18 cellular contexts compared by ENCODE assay signal in the genomic region with DNA sequence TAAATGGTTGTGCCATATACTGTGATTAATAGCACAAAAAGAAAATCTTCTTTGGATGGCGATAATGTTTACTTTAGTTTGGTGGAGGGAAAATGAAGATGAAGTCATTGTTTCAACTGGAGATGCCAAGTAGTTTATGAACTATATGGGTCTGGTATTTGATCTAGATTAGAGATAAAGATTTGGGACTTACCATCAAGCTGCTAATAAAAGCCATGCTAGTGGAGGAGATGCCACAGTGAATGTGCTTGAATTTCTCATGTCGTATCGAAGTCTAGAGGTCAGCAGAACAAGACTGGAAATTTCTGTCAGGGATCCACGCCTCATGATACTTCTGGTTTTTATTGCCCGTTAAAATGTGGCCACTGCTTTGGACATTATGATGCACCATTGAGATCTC.
DNase-seq lines count a peak whose midpoint lies in the region; ATAC-seq and TF ChIP-seq lines count a peak whose summit lies in the region.
"Had no signal": no experiment of that assay in that cellular context is flagged by ENCODE, and none has a peak within 500 bp of the region (broad histone marks: within the 10 kb centered on the region; RNA-seq: fewer than 3 reads in every experiment).

No MANE protein-coding gene starts in this region.

- TF ChIP-seq CTCF in LNCaP clone FGC (IDR thresholded peaks at IDR 0.05; ENCODE audit: control insufficient read depth, extremely low read depth, insufficient read depth), result no peak
- no peak for TF ChIP-seq CTCF in SK-N-SH (IDR thresholded peaks at IDR 0.05)
- no peak for TF ChIP-seq CTCF in fibroblast of the aortic adventitia (IDR thresholded peaks at IDR 0.05; ENCODE audit: insufficient read depth, low read length)
- TF ChIP-seq CTCF in esophagus muscularis mucosa (IDR thresholded peaks at IDR 0.05), result no peak

- ATAC-seq in activated CD8-positive, alpha-beta memory T cell treated with anti-CD3 and anti-CD28 coated beads, Interleukin-2, amount 10 ng/mL, durations not matched to agents 7 days and 5 days, result no peak
- no peak for ATAC-seq in GM18861 (IDR thresholded peaks at IDR 0.05; ENCODE audit: unreplicated experiment)
- ATAC-seq: CD8-positive, alpha-beta T cell; HepG2 had no signal

- no peaks in the 10 kb centered on the region for H3K27me3 ChIP-seq in SK-N-SH (ENCODE audit: insufficient read depth)
- H3K27me3 ChIP-seq in esophagus muscularis mucosa, result no peaks in the 10 kb centered on the region
- H3K27me3 ChIP-seq: BLaER1 treated with 17β-estradiol and CSF1 and Interleukin-3, amounts not matched to agents 10 nM and 100 nM had no signal

- CTCF ChIA-PET in SK-N-SH (lab: Yijun Ruan, JAX), result no interaction called here
- CTCF ChIA-PET in activated CD8-positive, alpha-beta memory T cell treated with anti-CD3 and anti-CD28 coated beads, Interleukin-2, amount 10 ng/mL, durations not matched to agents 7 days and 5 days (lab: Charles Lee), result no interaction called here

- H3F3A ChIP-seq in SK-N-SH (replicated peaks; ENCODE audit: insufficient read depth), result peaks cover 8% of the 10 kb centered on the region

- TF ChIP-seq RAD21 in SK-N-SH (IDR thresholded peaks at IDR 0.05; ENCODE audit: low read length), result no peak

- no peaks in the 10 kb centered on the region for H3K36me3 ChIP-seq in SK-N-SH (replicated peaks in 1 of 2; ENCODE audit: control insufficient read depth in 1 of 2, insufficient read depth in 2 of 2, low read length in 1 of 2)
- H3K36me3 ChIP-seq in esophagus muscularis mucosa, result no peaks in the 10 kb centered on the region
- H3K36me3 ChIP-seq: BLaER1 treated with 17β-estradiol and CSF1 and Interleukin-3, amounts not matched to agents 10 nM and 100 nM had no signal

- peak; percentile 68 for DNase-seq in EL
- peak; percentile 40 for DNase-seq in LNCaP clone FGC (ENCODE audit: low read depth)
- DNase-seq in SK-N-SH, result no peak
- peak; percentile 1 for DNase-seq in fibroblast of the aortic adventitia (ENCODE audit: low read depth)
- DNase-seq in activated CD8-positive, alpha-beta memory T cell treated with anti-CD3 and anti-CD28 coated beads, Interleukin-2, amount 10 ng/mL, durations not matched to agents 7 days and 5 days, result no peak
- DNase-seq in esophagus muscularis mucosa (ENCODE audit: extremely low spot score), result no peak
- DNase-seq in cerebellum (ENCODE audit: low spot score), result no peak
- DNase-seq: Calu3; CD8-positive, alpha-beta T cell; DMS79 treated with DMSO at 0.1 percent for 48 hours; GDM1; GOT3; H9 had no signal

- H3K9me3 ChIP-seq in SK-N-SH (no peaks in the 10 kb centered on the region), esophagus muscularis mucosa (no peaks in the 10 kb centered on the region)

- POLR2A ChIA-PET in SK-N-SH (lab: Yijun Ruan, JAX), result no interaction called here

- 0 out of 2 replicates have a peak overlapping the region, but pooled peaks have one; percentile 80 for H2AFZ ChIP-seq in SK-N-SH (ENCODE audit: low read depth)

- 54% methylated on average over 5 of the region's 5 CpGs for WGBS in SK-N-SH (ENCODE audit: low lambda C conversion rate)
- WGBS in esophagus muscularis mucosa, result 66% methylated on average over 5 of the region's 5 CpGs

- H3K4me1 ChIP-seq in SK-N-SH (ENCODE audit: control insufficient read depth in 1 of 2, insufficient read depth in 2 of 2, low read depth in 1 of 2, low read length in 1 of 2) (peaks cover 0 to 3% of the 10 kb centered on the region in 2 experiments; a peak in 1 of 4 replicates), esophagus muscularis mucosa (no peaks in the 10 kb centered on the region)

- peaks cover 15% of the 10 kb centered on the region for H3K9me3 Mint-ChIP-seq in activated CD8-positive, alpha-beta memory T cell treated with anti-CD3 and anti-CD28 coated beads, Interleukin-2, amount 10 ng/mL, durations not matched to agents 7 days and 5 days (ENCODE audit: low read depth)

- no peaks in the 10 kb centered on the region for H4K20me1 ChIP-seq in SK-N-SH (ENCODE audit: insufficient read depth)
- H4K20me1 ChIP-seq: BLaER1 treated with 17β-estradiol and CSF1 and Interleukin-3, amounts not matched to agents 10 nM and 100 nM had no signal

- intact Hi-C loops in esophagus muscularis mucosa (cut with DNase I), result no loop called here

- H3K4me3 ChIP-seq in LNCaP clone FGC (ENCODE audit: low read depth, low read length) (no peak overlapping the region), SK-N-SH (ENCODE audit: low read depth in 2 of 2, low read length in 1 of 2) (no peak overlapping the region), fibroblast of the aortic adventitia (ENCODE audit: low read depth, low read length) (no peak overlapping the region), esophagus muscularis mucosa (no peak overlapping the region)
- H3K4me3 ChIP-seq: BLaER1 treated with 17β-estradiol and CSF1 and Interleukin-3, amounts not matched to agents 10 nM and 100 nM had no signal

- H3K27me3 Mint-ChIP-seq in activated CD8-positive, alpha-beta memory T cell treated with anti-CD3 and anti-CD28 coated beads, Interleukin-2, amount 10 ng/mL, durations not matched to agents 7 days and 5 days, result no peaks in the 10 kb centered on the region
- H3K27me3 Mint-ChIP-seq: B cell, IgD-negative memory B cell had no signal

- H3K9me2 ChIP-seq in SK-N-SH, result no peaks in the 10 kb centered on the region; the same call in 1 of the 2 replicates

- no peak overlapping the region for H3K4me3 Mint-ChIP-seq in activated CD8-positive, alpha-beta memory T cell treated with anti-CD3 and anti-CD28 coated beads, Interleukin-2, amount 10 ng/mL, durations not matched to agents 7 days and 5 days
- H3K4me3 Mint-ChIP-seq: B cell; CD8-positive, alpha-beta T cell; H9; IgD-negative memory B cell had no signal

- H3K4me2 ChIP-seq in SK-N-SH, result no peak overlapping the region
- H3K4me2 ChIP-seq: BLaER1 treated with 17β-estradiol and CSF1 and Interleukin-3, amounts not matched to agents 10 nM and 100 nM had no signal

- peak in 1 of 2 experiments; percentile 71; a peak in 1 of 4 replicates for TF ChIP-seq EP300 in SK-N-SH (IDR thresholded peaks at IDR 0.05; ENCODE audit: borderline replicate concordance in 1 of 2, low read depth in 1 of 2, low read length in 1 of 2)
- no peak for TF ChIP-seq EP300 in esophagus muscularis mucosa (IDR thresholded peaks at IDR 0.05)

- H3K27ac ChIP-seq in SK-N-SH (ENCODE audit: low read depth in 2 of 2, low read length in 1 of 2) (peak overlapping the region in 1 of 2 experiments; percentile 48; a peak in 2 of 4 replicates), esophagus muscularis mucosa (replicated peaks in 1 of 4) (no peak overlapping the region)
- H3K27ac ChIP-seq: BLaER1 treated with 17β-estradiol and CSF1 and Interleukin-3, amounts not matched to agents 10 nM and 100 nM had no signal

- no peaks in the 10 kb centered on the region for H3K79me2 ChIP-seq in SK-N-SH (ENCODE audit: insufficient read depth)

- H3K27ac Mint-ChIP-seq in activated CD8-positive, alpha-beta memory T cell treated with anti-CD3 and anti-CD28 coated beads, Interleukin-2, amount 10 ng/mL, durations not matched to agents 7 days and 5 days, result no peak overlapping the region
- H3K27ac Mint-ChIP-seq: B cell; CD8-positive, alpha-beta T cell; H9; IgD-negative memory B cell had no signal

- no peaks in the 10 kb centered on the region for H3K36me3 Mint-ChIP-seq in activated CD8-positive, alpha-beta memory T cell treated with anti-CD3 and anti-CD28 coated beads, Interleukin-2, amount 10 ng/mL, durations not matched to agents 7 days and 5 days
- H3K36me3 Mint-ChIP-seq: CD8-positive, alpha-beta T cell had no signal

- H3K4me1 Mint-ChIP-seq in activated CD8-positive, alpha-beta memory T cell treated with anti-CD3 and anti-CD28 coated beads, Interleukin-2, amount 10 ng/mL, durations not matched to agents 7 days and 5 days, result no peaks in the 10 kb centered on the region
- H3K4me1 Mint-ChIP-seq: B cell, H9 had no signal

- TF ChIP-seq POLR2A in esophagus muscularis mucosa (IDR thresholded peaks at IDR 0.05; ENCODE audit: low read depth), result no peak

- H3K9ac ChIP-seq in SK-N-SH, result no peak overlapping the region
- H3K9ac ChIP-seq: BLaER1 treated with 17β-estradiol and CSF1 and Interleukin-3, amounts not matched to agents 10 nM and 100 nM had no signal

TF ChIP-seq in SK-N-SH, 30 proteins besides CTCF, POLR2A, EP300 and RAD21:
- TF ChIP-seq JUND (IDR thresholded peaks at IDR 0.05), result peak; percentile 44; the same call in 1 of the 2 replicates
- TF ChIP-seq MXI1 (IDR thresholded peaks at IDR 0.05; ENCODE audit: low read depth, low read length), result no peak
- TF ChIP-seq FOSL2 (IDR thresholded peaks at IDR 0.05; ENCODE audit: borderline replicate concordance, low read depth), result no peak
- TF ChIP-seq RXRA (IDR thresholded peaks at IDR 0.05; ENCODE audit: borderline replicate concordance, low read depth), result peak; percentile 44; the same call in 1 of the 2 replicates
- no peak for TF ChIP-seq RCOR1 (IDR thresholded peaks at IDR 0.05; ENCODE audit: low read length)
- TF ChIP-seq TCF12 (IDR thresholded peaks at IDR 0.05), result peak; percentile 64
- TF ChIP-seq, protein P1, sequence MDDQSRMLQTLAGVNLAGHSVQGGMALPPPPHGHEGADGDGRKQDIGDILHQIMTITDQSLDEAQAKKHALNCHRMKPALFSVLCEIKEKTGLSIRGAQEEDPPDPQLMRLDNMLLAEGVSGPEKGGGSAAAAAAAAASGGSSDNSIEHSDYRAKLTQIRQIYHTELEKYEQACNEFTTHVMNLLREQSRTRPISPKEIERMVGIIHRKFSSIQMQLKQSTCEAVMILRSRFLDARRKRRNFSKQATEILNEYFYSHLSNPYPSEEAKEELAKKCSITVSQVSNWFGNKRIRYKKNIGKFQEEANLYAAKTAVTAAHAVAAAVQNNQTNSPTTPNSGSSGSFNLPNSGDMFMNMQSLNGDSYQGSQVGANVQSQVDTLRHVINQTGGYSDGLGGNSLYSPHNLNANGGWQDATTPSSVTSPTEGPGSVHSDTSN (IDR thresholded peaks at IDR 0.05), result peak; percentile 46
- TF ChIP-seq TEAD4 (IDR thresholded peaks at IDR 0.05; ENCODE audit: borderline replicate concordance, insufficient read depth), result 0 out of 2 replicates have a peak, but pooled peaks have one; percentile 9
- peak; percentile 50; the same call in 1 of the 2 replicates for TF ChIP-seq NFIC (IDR thresholded peaks at IDR 0.05; ENCODE audit: borderline replicate concordance)
TF ChIP-seq in SK-N-SH: peak in this region for 6.

Comparison
In these comparisons a context has a peak if more than half of its experiments do, and no peak if none do; other contexts are left out.
1. DNase-seq: peak in EL (single experiment), LNCaP clone FGC (single experiment) and fibroblast of the aortic adventitia (single experiment); none in SK-N-SH (single experiment), activated CD8-positive, alpha-beta memory T cell treated with anti-CD3 and anti-CD28 coated beads, Interleukin-2, amount 10 ng/mL, durations not matched to agents 7 days and 5 days (single experiment), esophagus muscularis mucosa (single experiment) and cerebellum (single experiment).